ENCODE assay signal across 1 cellular context in genomic region chr6:3772127-3772999, GRCh38. TPM values are rescaled to one million over a fixed set of nuclear protein-coding genes. Genes with fewer than 3 reads are reported as not detected.
"Had no signal": no experiment of that assay in that cellular context is flagged by ENCODE, and none has a peak within 500 bp of the region (broad histone marks: within the 10 kb centered on the region; RNA-seq: fewer than 3 reads in every experiment).

No MANE protein-coding gene starts in this region.

RNA-seq across cellular contexts. Expression of gene PXDC1, which starts 20.9 kb away (rescaled TPM):
- total RNA-seq: activated CD8-positive, alpha-beta T cell treated with anti-CD3 and anti-CD28 coated beads, Interleukin-2, amount 10 ng/mL, durations not matched to agents 7 days and 5 days had no signal
